Comparison of ENCODE assay signal across 8 cellular contexts in the genomic region with DNA sequence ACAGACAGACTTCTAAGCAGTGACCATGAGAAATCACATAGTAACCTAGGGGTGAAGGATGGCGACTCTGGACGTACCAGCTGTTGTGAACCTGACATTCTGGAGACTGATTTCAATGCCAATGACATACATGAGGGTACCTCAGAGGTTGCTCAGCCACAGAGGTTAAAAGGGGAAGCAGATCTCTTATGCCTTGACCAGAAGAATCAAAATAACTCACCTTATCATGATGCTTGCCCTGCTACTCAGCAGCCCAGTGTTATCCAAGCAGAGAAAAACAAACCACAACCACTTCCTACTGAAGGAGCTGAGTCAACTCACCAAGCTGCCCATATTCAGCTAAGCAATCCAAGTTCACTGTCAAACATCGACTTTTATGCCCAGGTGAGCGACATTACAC. TPM values are rescaled to one million over a fixed set of nuclear protein-coding genes. Genes with fewer than 3 reads are reported as not detected.
DNase-seq lines count a peak whose midpoint lies in the region; ATAC-seq, FAIRE-seq and TF ChIP-seq lines count a peak whose summit lies in the region.

No MANE protein-coding gene starts in this region.

- in situ Hi-C loops in HepG2 (cut with HindIII; ENCODE audit: extremely low pct_ligation_motif_present, low pct_unique_long_range_greater_than_20kb), result no loop called here

- TF ChIP-seq POLR2A in prostate gland (IDR thresholded peaks at IDR 0.05), result no peak
- no peak for TF ChIP-seq POLR2A in HepG2 (IDR thresholded peaks at IDR 0.05; ENCODE audit: insufficient read depth in 1 of 2, low read depth in 2 of 2, low read length in 2 of 2)

- peaks cover 2% of the 10 kb centered on the region for H3K27me3 Mint-ChIP-seq in activated T-helper 17 cell treated with anti-CD3 and anti-CD28 coated beads, Interleukin-2, amount 50 U/mL, for 72 hours

- H3K9me3 ChIP-seq in prostate gland (no peaks in the 10 kb centered on the region), HepG2 (ENCODE audit: low read length) (no peaks in the 10 kb centered on the region)

- DNase-seq in CD1c-positive myeloid dendritic cell (ENCODE audit: extremely low spot score) (peak; percentile 17), prostate gland (ENCODE audit: low spot score) (no peak), HepG2 (ENCODE audit: low spot score) (no peak), putamen (ENCODE audit: low spot score) (no peak), NCI-H2107 treated with DMSO at 0.1 percent for 48 hours (lab: John Stamatoyannopoulos, UW; ENCODE audit: unreplicated experiment) (no peak)

- TF ChIP-seq EP300 in HepG2 (IDR thresholded peaks at IDR 0.05; ENCODE audit: low read depth in 2 of 2, low read length in 2 of 2) (no peak), HepG2 (CRISPR knock-in tag; IDR thresholded peaks at IDR 0.05; ENCODE audit: borderline replicate concordance) (no peak)

- TF ChIP-seq CTCF in prostate gland (IDR thresholded peaks at IDR 0.05) (no peak), HepG2 (CRISPR knock-in tag; IDR thresholded peaks at IDR 0.05) (no peak)

- H3K36me3 ChIP-seq in prostate gland, result peaks cover 0 to 6% of the 10 kb centered on the region in 2 donors
- no peaks in the 10 kb centered on the region for H3K36me3 ChIP-seq in HepG2 (replicated peaks in 1 of 2; ENCODE audit: control insufficient read depth in 1 of 2, insufficient read depth in 2 of 2, low read length in 2 of 2)

- peak overlapping the region; percentile 11 for H3K27ac Mint-ChIP-seq in activated T-helper 17 cell treated with anti-CD3 and anti-CD28 coated beads, Interleukin-2, amount 50 U/mL, for 72 hours

- POLR2A ChIA-PET in HepG2 (lab: Yijun Ruan, JAX), result no interaction called here

- ATAC-seq in GM19468 (IDR thresholded peaks at IDR 0.05; ENCODE audit: extremely low read depth, unreplicated experiment), result peak; percentile 96
- peak; percentile 95 for ATAC-seq in HG03442 (IDR thresholded peaks at IDR 0.05; ENCODE audit: unreplicated experiment)
- ATAC-seq in activated T-helper 17 cell treated with anti-CD3 and anti-CD28 coated beads, Interleukin-2, amount 50 U/mL, for 72 hours (replicated peaks), result peak; percentile 96
- no peak for ATAC-seq in HepG2

- no peak for TF ChIP-seq RAD21 in HepG2 (CRISPR knock-in tag; IDR thresholded peaks at IDR 0.05)

- H3K4me2 ChIP-seq in HepG2 (ENCODE audit: low read depth, low read length), result no peak overlapping the region

- peak overlapping the region; percentile 25 for H3K4me3 Mint-ChIP-seq in activated T-helper 17 cell treated with anti-CD3 and anti-CD28 coated beads, Interleukin-2, amount 50 U/mL, for 72 hours

- CTCF ChIA-PET in HepG2 (lab: Yijun Ruan, JAX; ENCODE audit: low intra/inter-chr PET ratio, low total read pairs), result no interaction called here

- 85% methylated on average over 4 of the region's 4 CpGs for WGBS in prostate gland
- WGBS in HepG2 (ENCODE audit: low lambda C conversion rate), result 22% methylated on average over 4 of the region's 4 CpGs

- no peak overlapping the region for H3K9ac ChIP-seq in HepG2 (ENCODE audit: insufficient read depth, low read depth, low read length)

- no peak overlapping the region for H3K4me3 ChIP-seq in prostate gland
- no peak overlapping the region for H3K4me3 ChIP-seq in HepG2 (replicated peaks in 1 of 3; ENCODE audit: insufficient read depth in 1 of 3, low read depth in 2 of 3, low read length in 3 of 3)

- no peaks in the 10 kb centered on the region for H3K9me3 Mint-ChIP-seq in activated T-helper 17 cell treated with anti-CD3 and anti-CD28 coated beads, Interleukin-2, amount 50 U/mL, for 72 hours

- H3K4me1 ChIP-seq in prostate gland (replicated peaks), result no peaks in the 10 kb centered on the region
- no peaks in the 10 kb centered on the region for H3K4me1 ChIP-seq in HepG2 (ENCODE audit: insufficient read depth, low read length)

- H3K27ac ChIP-seq in prostate gland (no peak overlapping the region), HepG2 (ENCODE audit: extremely low read length, insufficient read depth, low read length) (no peak overlapping the region)

- FAIRE-seq in HepG2 (lab: Jason Lieb, UNC), result no peak

- H3K27me3 ChIP-seq in prostate gland (replicated peaks; ENCODE audit: insufficient read depth) (no peaks in the 10 kb centered on the region), HepG2 (ENCODE audit: control insufficient read depth in 1 of 2, insufficient read depth in 2 of 2, low read length in 2 of 2) (no peaks in the 10 kb centered on the region)

- H4K20me1 ChIP-seq in HepG2 (ENCODE audit: insufficient read depth, low read length), result no peaks in the 10 kb centered on the region

- BruUV-seq in HepG2 (replicated peaks; lab: Mats Ljungman, UMichigan), result no TSS peak

- no peaks in the 10 kb centered on the region for H3K36me3 Mint-ChIP-seq in activated T-helper 17 cell treated with anti-CD3 and anti-CD28 coated beads, Interleukin-2, amount 50 U/mL, for 72 hours (ENCODE audit: low read depth)

- H3K4me1 Mint-ChIP-seq in activated T-helper 17 cell treated with anti-CD3 and anti-CD28 coated beads, Interleukin-2, amount 50 U/mL, for 72 hours, result peaks cover 10% of the 10 kb centered on the region

- H3K79me2 ChIP-seq in HepG2 (ENCODE audit: insufficient read depth, low read length), result no peaks in the 10 kb centered on the region

- no peak overlapping the region for H2AFZ ChIP-seq in HepG2 (ENCODE audit: low read length)

- intact Hi-C loops in prostate gland (cut with DNase I) (no loop called here), HepG2 (cut with micrococcal nuclease; ENCODE audit: unreplicated experiment) (no loop called here)

TF ChIP-seq in HepG2, 621 proteins besides CTCF, POLR2A, EP300 and RAD21 (continues in another document):
- TF ChIP-seq MYNN (CRISPR knock-in tag; IDR thresholded peaks at IDR 0.05; ENCODE audit: low read depth), result no peak
- TF ChIP-seq HOXA3 (CRISPR knock-in tag; IDR thresholded peaks at IDR 0.05), result no peak
- no peak for TF ChIP-seq NR2F2 (IDR thresholded peaks at IDR 0.05; ENCODE audit: borderline replicate concordance, low read depth)
- TF ChIP-seq ZNF136 (CRISPR knock-in tag; IDR thresholded peaks at IDR 0.05; ENCODE audit: low read depth), result no peak
- no peak for TF ChIP-seq SP4 (CRISPR knock-in tag; IDR thresholded peaks at IDR 0.05)
- TF ChIP-seq TBX2 (CRISPR knock-in tag; IDR thresholded peaks at IDR 0.05; ENCODE audit: borderline replicate concordance), result no peak
- no peak for TF ChIP-seq ZNF224 (CRISPR knock-in tag; IDR thresholded peaks at IDR 0.05)
- TF ChIP-seq MAF1 (CRISPR knock-in tag; IDR thresholded peaks at IDR 0.05; ENCODE audit: borderline replicate concordance), result no peak
- TF ChIP-seq MXD4 (CRISPR knock-in tag; IDR thresholded peaks at IDR 0.05), result no peak
- TF ChIP-seq, protein P1, sequence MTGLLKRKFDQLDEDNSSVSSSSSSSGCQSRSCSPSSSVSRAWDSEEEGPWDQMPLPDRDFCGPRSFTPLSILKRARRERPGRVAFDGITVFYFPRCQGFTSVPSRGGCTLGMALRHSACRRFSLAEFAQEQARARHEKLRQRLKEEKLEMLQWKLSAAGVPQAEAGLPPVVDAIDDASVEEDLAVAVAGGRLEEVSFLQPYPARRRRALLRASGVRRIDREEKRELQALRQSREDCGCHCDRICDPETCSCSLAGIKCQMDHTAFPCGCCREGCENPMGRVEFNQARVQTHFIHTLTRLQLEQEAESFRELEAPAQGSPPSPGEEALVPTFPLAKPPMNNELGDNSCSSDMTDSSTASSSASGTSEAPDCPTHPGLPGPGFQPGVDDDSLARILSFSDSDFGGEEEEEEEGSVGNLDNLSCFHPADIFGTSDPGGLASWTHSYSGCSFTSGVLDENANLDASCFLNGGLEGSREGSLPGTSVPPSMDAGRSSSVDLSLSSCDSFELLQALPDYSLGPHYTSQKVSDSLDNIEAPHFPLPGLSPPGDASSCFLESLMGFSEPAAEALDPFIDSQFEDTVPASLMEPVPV (CRISPR knock-in tag; IDR thresholded peaks at IDR 0.05), result no peak
- no peak for TF ChIP-seq ZNF781 (CRISPR knock-in tag; IDR thresholded peaks at IDR 0.05; ENCODE audit: borderline replicate concordance, not compliant biosample characterization)
- TF ChIP-seq ZZZ3 (CRISPR knock-in tag; IDR thresholded peaks at IDR 0.05; ENCODE audit: borderline replicate concordance), result no peak

RNA-seq across cellular contexts. Expression of a gene that starts 38.0 kb away (rescaled TPM):
- 1 to 10 TPM in 1 of 2 donors, under 1 TPM in 1; 0.79 to 2.7 TPM for total RNA-seq in activated T-helper 17 cell treated with anti-CD3 and anti-CD28 coated beads, Interleukin-2, amount 50 U/mL, for 72 hours
- 1 to 10 TPM in 1 of 2 donors, under 1 TPM in 1; 0.36 to 1.8 TPM for total RNA-seq in prostate gland
- total RNA-seq in HepG2 (2016; rRNA removed; fragmentation: Illumina TruSeq; extraction: Trizol), result 0.15 and 0.20 TPM in 2 replicates
- 0.09 and 0.10 TPM in 2 replicates for total RNA-seq in HepG2 (2016; cell fraction: cytosol; rRNA removed; fragmentation: Illumina TruSeq; extraction: Trizol; ENCODE audit: low read depth)
- 0.26 and 0.28 TPM in 2 replicates for total RNA-seq in HepG2 (2016; cell fraction: insoluble cytoplasmic fraction; rRNA removed; fragmentation: Illumina TruSeq; extraction: Trizol)
- total RNA-seq in HepG2 (2016; cell fraction: membrane; rRNA removed; fragmentation: Illumina TruSeq; extraction: Trizol), result 0.03 and 0.06 TPM in 2 replicates
- 0.22 TPM in 1 of 2 replicates, not detected in the other for total RNA-seq in HepG2 (2016; cell fraction: nucleus; rRNA removed; fragmentation: Illumina TruSeq; extraction: Trizol)
- 0.36 and 0.37 TPM in 2 replicates for polyA plus RNA-seq in HepG2 (2011; rRNA removed)
- polyA plus RNA-seq in HepG2 (2011; cell fraction: cytosol; rRNA removed), result 0.03 TPM in 1 of 2 replicates, not detected in the other
- polyA plus RNA-seq in HepG2 (2011; cell fraction: nucleus; rRNA removed), result 0.07 TPM in 1 of 2 replicates, not detected in the other
- 9.6 and 21.6 TPM in 2 replicates for polyA plus RNA-seq in HepG2 (2012)
- polyA plus RNA-seq in HepG2 (2016; cell fraction: cytosol; fragmentation: Illumina TruSeq; extraction: Trizol; ENCODE audit: low read depth), result not detected in 2 replicates
- 0.29 and 0.46 TPM in 2 replicates for polyA plus RNA-seq in HepG2 (2016; cell fraction: insoluble cytoplasmic fraction; fragmentation: Illumina TruSeq; extraction: Trizol; ENCODE audit: low read depth)
- polyA plus RNA-seq in HepG2 (2016; cell fraction: membrane; fragmentation: Illumina TruSeq; extraction: Trizol; ENCODE audit: low read depth), result 0.07 TPM in 1 of 2 replicates, not detected in the other
- not detected in 2 replicates for polyA plus RNA-seq in HepG2 (2016; cell fraction: nucleus; fragmentation: Illumina TruSeq; extraction: Trizol; ENCODE audit: insufficient read depth, low read depth)
- 0.22 TPM in 1 of 2 replicates, not detected in the other for polyA minus RNA-seq in HepG2 (2011; rRNA and poly(A)+ RNA removed; ENCODE audit: low replicate concordance)
- 0.20 and 1.5 TPM in 2 replicates for polyA minus RNA-seq in HepG2 (2011; cell fraction: cytosol; rRNA and poly(A)+ RNA removed)
- 0.26 and 0.37 TPM in 2 replicates for polyA minus RNA-seq in HepG2 (2011; cell fraction: nucleus; rRNA and poly(A)+ RNA removed)
